Comparison of ENCODE assay signal across 2 cellular contexts in genomic region chr1:155124503-155125463, GRCh38.
TF ChIP-seq lines count a peak whose summit lies in the region.

No MANE protein-coding gene starts in this region.

TF ChIP-seq in HEK293, 187 proteins besides CTCF, POLR2A, EP300 and RAD21:
- TF ChIP-seq ZNF335 (tag by site-specific recombination; conservative IDR thresholded peaks at IDR 0.05) (peak; percentile 77), ZNF433 (tag by site-specific recombination; IDR thresholded peaks at IDR 0.05; ENCODE audit: low read depth) (no peak), ZIC2 (tag by site-specific recombination; IDR thresholded peaks at IDR 0.05) (peak; percentile 5; the same call in 1 of the 2 replicates), ZBTB44 (tag by site-specific recombination; IDR thresholded peaks at IDR 0.05) (peak; percentile 35; the same call in 1 of the 2 replicates), ZNF677 (tag by site-specific recombination; IDR thresholded peaks at IDR 0.05) (no peak)

TF ChIP-seq in GM12878, 131 proteins besides CTCF, POLR2A, EP300 and RAD21:
- TF ChIP-seq NR2F1 (conservative IDR thresholded peaks at IDR 0.05) (0 out of 2 replicates have a peak, but pooled peaks have one; percentile 22), ZNF217 (IDR thresholded peaks at IDR 0.05) (no peak)
